In the genomic region with DNA sequence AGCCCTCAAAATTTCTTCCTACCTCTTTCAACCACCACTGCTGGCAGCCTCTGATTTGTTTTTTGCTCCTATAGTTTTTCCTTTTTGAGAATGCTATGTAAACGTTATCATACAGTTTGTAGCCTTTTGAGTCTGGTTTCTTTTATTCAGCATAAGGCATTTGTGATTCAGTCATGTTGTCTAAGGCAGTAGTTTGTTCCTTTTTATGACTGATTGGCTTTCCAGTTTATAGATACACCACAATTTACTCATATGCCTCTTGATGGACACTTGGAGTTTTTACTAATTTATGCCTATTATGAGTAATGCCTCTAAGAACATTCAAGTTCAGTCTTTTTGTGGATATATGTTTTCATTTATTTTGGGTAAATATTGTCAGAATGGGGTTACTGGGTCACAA, we compare ENCODE assay signal across 23 cellular contexts.
"Had no signal": no experiment of that assay in that cellular context is flagged by ENCODE, and none has a peak within 500 bp of the region (broad histone marks: within the 10 kb centered on the region; RNA-seq: fewer than 3 reads in every experiment).

No MANE protein-coding gene starts in this region.

- H3K4me3 Mint-ChIP-seq: naive thymus-derived CD8-positive, alpha-beta T cell; neural crest cell; type B pancreatic cell had no signal

- H3K36me3 ChIP-seq: pancreas, thyroid gland, uterus had no signal

- H3K27me3 Mint-ChIP-seq: naive thymus-derived CD8-positive, alpha-beta T cell; progenitor cell of endocrine pancreas; type B pancreatic cell had no signal

- ATAC-seq: esophagus mucosa; gastrocnemius medialis; heart right ventricle; left lobe of liver; mucosa of descending colon; naive thymus-derived CD8-positive, alpha-beta T cell; pancreas; right cardiac atrium; stimulated activated naive CD8-positive, alpha-beta T cell treated with anti-CD3 and anti-CD28 coated beads, Interleukin-15, Interleukin-2, amounts not matched to agents 100 U/mL and 50 U/mL, for 24 hours had no signal

- H3K9me3 ChIP-seq: gastrocnemius medialis, mucosa of descending colon, pancreas, suprapubic skin, thyroid gland, uterus had no signal

- DNase-seq: cortex of kidney; dorsolateral prefrontal cortex; effector CD8-positive, alpha-beta T cell; gastrocnemius medialis; heart right ventricle; hypothalamus; mammary epithelial cell; mucosa of descending colon; naive thymus-derived CD8-positive, alpha-beta T cell; pancreas; right cardiac atrium; small intestine; stimulated activated CD4-positive, alpha-beta T cell treated with anti-CD3 and anti-CD28 coated beads, Interleukin-12 subunit alpha, Interleukin-12 subunit beta, amount 100 ng/mL, for 4 hours; stimulated activated CD4-positive, alpha-beta T cell treated with anti-CD3 and anti-CD28 coated beads, Interleukin-2, amount 100 ng/mL, for 48 hours; stimulated activated naive CD8-positive, alpha-beta T cell treated with anti-CD3 and anti-CD28 coated beads, Interleukin-15, Interleukin-2, amounts not matched to agents 100 U/mL and 50 U/mL, for 24 hours; thyroid gland; uterus had no signal

- H3K9me3 Mint-ChIP-seq: type B pancreatic cell had no signal

- H3K27ac ChIP-seq: dorsolateral prefrontal cortex, gastrocnemius medialis, heart right ventricle, pancreas, suprapubic skin, thyroid gland, uterus had no signal

- H3K4me1 ChIP-seq: suprapubic skin, thyroid gland, uterus had no signal

- H3K27ac Mint-ChIP-seq: naive thymus-derived CD8-positive, alpha-beta T cell; progenitor cell of endocrine pancreas; type B pancreatic cell had no signal

- H3K4me3 ChIP-seq: dorsolateral prefrontal cortex, gastrocnemius medialis, heart right ventricle, mucosa of descending colon, pancreas, suprapubic skin, thyroid gland, uterus had no signal

- H3K4me1 Mint-ChIP-seq: neural crest cell had no signal

- H3K27me3 ChIP-seq: dorsolateral prefrontal cortex, gastrocnemius medialis, heart right ventricle, pancreas, suprapubic skin, thyroid gland, uterus had no signal
